In the genomic region with DNA sequence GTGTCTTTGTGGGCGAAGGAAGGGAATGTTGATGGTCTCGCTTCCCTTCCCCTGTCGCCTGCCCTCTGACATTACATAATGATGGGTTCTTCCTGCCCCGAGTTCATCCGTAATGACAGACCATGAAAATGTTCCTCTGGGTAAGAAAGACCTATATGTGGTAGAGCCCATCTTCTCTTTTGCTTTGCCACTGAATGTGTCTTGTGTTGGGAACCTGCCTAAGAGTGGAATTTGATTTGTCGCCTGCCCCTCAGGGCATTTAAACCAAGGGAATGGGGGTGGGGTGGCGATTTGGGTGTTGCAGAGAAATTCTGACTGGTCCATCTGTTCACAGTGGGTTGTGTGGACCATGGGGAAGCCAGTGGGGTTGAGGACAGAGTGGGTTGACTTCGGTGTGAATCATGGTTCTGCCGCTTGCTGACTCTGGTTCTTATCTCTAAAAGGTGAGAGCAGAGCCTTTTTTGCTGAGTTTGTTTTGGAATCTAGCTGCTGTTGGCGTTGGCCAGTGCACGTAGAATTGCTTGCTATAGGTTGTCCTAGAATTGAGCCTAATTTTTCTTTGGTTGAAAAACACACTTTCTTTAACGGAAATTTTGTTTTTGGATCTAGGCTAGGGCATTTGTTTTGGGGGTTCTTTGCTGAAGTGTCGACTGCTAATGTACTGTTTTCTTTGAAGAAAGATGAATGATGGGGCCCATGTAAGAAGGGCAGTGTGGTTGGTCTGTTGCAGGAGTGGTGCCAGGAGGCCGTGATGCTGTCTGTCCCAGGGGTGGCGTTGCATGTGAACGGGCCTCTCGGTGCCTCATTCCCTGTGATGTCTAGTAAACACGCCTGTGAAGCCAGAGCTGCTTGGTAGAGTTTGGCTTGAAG, we compare ENCODE assay signal across 8 cellular contexts. TPM values are rescaled to one million over a fixed set of nuclear protein-coding genes. Genes with fewer than 3 reads are reported as not detected.
A peak's percentile ranks its signal among the peaks of the same experiment; 100 is the strongest.
DNase-seq lines count a peak whose midpoint lies in the region; ATAC-seq and TF ChIP-seq lines count a peak whose summit lies in the region.

No MANE protein-coding gene starts in this region.

- peaks cover 59% of the 10 kb centered on the region for H3K79me2 ChIP-seq in neural progenitor cell (ENCODE audit: low read depth)

- H3K27ac ChIP-seq in SK-N-MC (no peak overlapping the region), neural progenitor cell (no peak overlapping the region)

- peaks cover 37% of the 10 kb centered on the region for H3K36me3 Mint-ChIP-seq in effector memory CD8-positive, alpha-beta T cell (ENCODE audit: insufficient read depth)
- H3K36me3 Mint-ChIP-seq in neural progenitor cell = no peaks in the 10 kb centered on the region

- peaks cover 47% of the 10 kb centered on the region for H4K20me1 ChIP-seq in neural progenitor cell (ENCODE audit: low read depth)

- peaks cover 21% of the 10 kb centered on the region for H3K4me1 ChIP-seq in neural progenitor cell

- H3K9me3 ChIP-seq in SK-N-MC (ENCODE audit: low read depth, low read length) = no peaks in the 10 kb centered on the region
- no peaks in the 10 kb centered on the region for H3K9me3 ChIP-seq in neural progenitor cell (ENCODE audit: low read depth)

- ATAC-seq in effector memory CD8-positive, alpha-beta T cell (replicated peaks) = no peak
- ATAC-seq in GM19397 (IDR thresholded peaks at IDR 0.05; ENCODE audit: unreplicated experiment) = no peak

- peak; percentile 76 for DNase-seq in activated CD8-positive, alpha-beta memory T cell treated with anti-CD3 and anti-CD28 coated beads for 24 hours
- no peak for DNase-seq in activated CD8-positive, alpha-beta memory T cell treated with anti-CD3 and anti-CD28 coated beads, Interleukin-2, amount 50 U/mL, for 4 hours
- no peak for DNase-seq in SK-N-MC (ENCODE audit: low read depth, low spot score)
- DNase-seq in effector memory CD8-positive, alpha-beta T cell = peak in 1 of 3 experiments; percentile 18
- no peak for DNase-seq in neural progenitor cell (ENCODE audit: low spot score)
- DNase-seq in GM19238 (ENCODE audit: insufficient read length, low spot score) = no peak
- no peak for DNase-seq in kidney tubule cell (ENCODE audit: low spot score)

- peak overlapping the region; percentile 98 for H3K4me2 ChIP-seq in neural progenitor cell

- peak overlapping the region; percentile 98 to 99 for H3K27ac Mint-ChIP-seq in effector memory CD8-positive, alpha-beta T cell
- H3K27ac Mint-ChIP-seq in neural progenitor cell = peak overlapping the region; percentile 64

- H3F3A ChIP-seq in neural progenitor cell (ENCODE audit: low read depth) = peaks cover 4% of the 10 kb centered on the region

- peak overlapping the region; percentile 80 for H3K4me3 ChIP-seq in SK-N-MC
- H3K4me3 ChIP-seq in neural progenitor cell = peak overlapping the region; percentile 91

- peak overlapping the region; percentile 80 for H3K9ac ChIP-seq in SK-N-MC (ENCODE audit: insufficient read length)
- peak overlapping the region; percentile 48 for H3K9ac ChIP-seq in neural progenitor cell

- H3K27me3 Mint-ChIP-seq in effector memory CD8-positive, alpha-beta T cell = no peaks in the 10 kb centered on the region
- no peaks in the 10 kb centered on the region for H3K27me3 Mint-ChIP-seq in neural progenitor cell (ENCODE audit: insufficient read depth, low read depth)

- peaks cover 41 to 51% of the 10 kb centered on the region in 2 donors for H3K4me1 Mint-ChIP-seq in effector memory CD8-positive, alpha-beta T cell (ENCODE audit: low read depth in 2 of 2)
- peaks cover 34% of the 10 kb centered on the region for H3K4me1 Mint-ChIP-seq in neural progenitor cell

- H3K9me3 Mint-ChIP-seq in effector memory CD8-positive, alpha-beta T cell = no peaks in the 10 kb centered on the region
- H3K9me3 Mint-ChIP-seq in neural progenitor cell = no peaks in the 10 kb centered on the region

- H2AFZ ChIP-seq in neural progenitor cell (replicated peaks) = peak overlapping the region; percentile 53

- H3K36me3 ChIP-seq in SK-N-MC (ENCODE audit: insufficient read depth, low read length) (no peaks in the 10 kb centered on the region), neural progenitor cell (no peaks in the 10 kb centered on the region)

- H3K4me3 Mint-ChIP-seq in effector memory CD8-positive, alpha-beta T cell = peak overlapping the region; percentile 94 to 100
- peak overlapping the region; percentile 97 for H3K4me3 Mint-ChIP-seq in neural progenitor cell

- no peaks in the 10 kb centered on the region for H3K27me3 ChIP-seq in neural progenitor cell

- TF ChIP-seq CTCF in neural progenitor cell (IDR thresholded peaks at IDR 0.05) = no peak

RNA-seq across cellular contexts. Expression of a gene that starts 1.3 kb away (rescaled TPM):
- total RNA-seq in neural progenitor cell (ENCODE audit: low replicate concordance) = 34.2 and 35.1 TPM in 2 replicates
